16 cellular contexts compared by ENCODE assay signal in the genomic region with DNA sequence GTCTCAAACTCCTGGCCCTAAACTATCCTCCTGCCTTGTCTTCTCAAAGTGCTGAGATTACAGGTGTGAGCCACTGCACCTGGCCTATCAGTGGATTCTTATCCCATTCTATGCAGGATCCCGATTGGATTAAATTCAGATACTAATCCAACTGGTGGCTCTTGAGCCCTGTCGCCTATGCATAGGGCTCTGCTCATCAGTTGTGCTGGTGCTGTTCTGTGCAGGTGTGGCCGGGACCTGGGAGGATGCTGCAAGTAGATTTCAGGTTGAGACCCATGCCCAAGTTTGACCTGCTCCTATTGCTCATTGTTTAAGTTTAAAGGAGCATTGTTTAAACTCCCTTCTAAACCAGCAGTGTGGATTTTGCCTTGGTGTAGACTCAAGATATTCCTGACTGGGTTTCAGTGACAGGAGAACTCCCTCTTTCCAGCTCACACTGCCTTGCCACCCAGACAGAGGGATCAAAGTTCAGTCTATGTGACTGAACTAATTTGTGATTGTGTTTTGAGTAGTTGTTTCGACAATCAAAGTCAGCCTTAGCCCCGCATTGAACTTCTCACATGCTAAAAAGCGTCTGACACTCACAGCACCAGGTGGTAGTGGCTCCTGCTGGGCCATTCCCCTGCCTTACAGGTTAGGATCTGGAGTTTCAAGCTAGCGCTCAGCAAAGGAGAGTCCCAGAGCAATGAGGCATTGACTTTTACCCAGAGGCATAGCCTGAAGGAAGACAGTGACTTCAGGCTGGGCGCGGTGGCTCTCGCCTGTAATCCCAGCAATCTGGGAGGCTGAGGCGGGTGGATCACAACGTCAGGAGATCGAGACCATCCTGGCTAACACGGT.
"Had no signal": no experiment of that assay in that cellular context is flagged by ENCODE, and none has a peak within 500 bp of the region (broad histone marks: within the 10 kb centered on the region; RNA-seq: fewer than 3 reads in every experiment).

No MANE protein-coding gene starts in this region.

- H3K27me3 ChIP-seq: body of pancreas, esophagus squamous epithelium had no signal

- DNase-seq: activated CD4-positive, alpha-beta T cell treated with anti-CD3 and anti-CD28 coated beads, Interleukin-2, amount 50 U/mL, for 1 hour; activated CD4-positive, CD25-positive, alpha-beta regulatory T cell; activated naive CD8-positive, alpha-beta T cell treated with anti-CD3 and anti-CD28 coated beads for 36 hours; amygdala; body of pancreas; central memory CD4-positive, alpha-beta T cell; effector CD4-positive, alpha-beta T cell; esophagus squamous epithelium; hypothalamus; immature natural killer cell; lower lobe of right lung; naive thymus-derived CD8-positive, alpha-beta T cell; stimulated activated naive CD4-positive, alpha-beta T cell; T-helper 2 cell had no signal

- H3K27ac ChIP-seq: body of pancreas, coronary artery, esophagus squamous epithelium, lower lobe of right lung, parathyroid adenoma had no signal

- H3K36me3 ChIP-seq: esophagus squamous epithelium, lower lobe of right lung had no signal

- H3K4me3 ChIP-seq: body of pancreas, coronary artery, esophagus squamous epithelium, lower lobe of right lung had no signal

- ATAC-seq: body of pancreas; lower lobe of right lung; naive thymus-derived CD8-positive, alpha-beta T cell had no signal

- H3K79me2 ChIP-seq: parathyroid adenoma had no signal

- H3K4me1 ChIP-seq: body of pancreas, parathyroid adenoma had no signal

- H3K9me3 ChIP-seq: body of pancreas, lower lobe of right lung had no signal

- H2AFZ ChIP-seq: parathyroid adenoma had no signal

- H3K9ac ChIP-seq: parathyroid adenoma had no signal
